26 cellular contexts compared by ENCODE assay signal in genomic region chr14:22602853-22603252, GRCh38. TPM values are rescaled to one million over a fixed set of nuclear protein-coding genes. Genes with fewer than 3 reads are reported as not detected.
DNase-seq lines count a peak whose midpoint lies in the region; ATAC-seq and TF ChIP-seq lines count a peak whose summit lies in the region.
"Had no signal": no experiment of that assay in that cellular context is flagged by ENCODE, and none has a peak within 500 bp of the region (broad histone marks: within the 10 kb centered on the region; RNA-seq: fewer than 3 reads in every experiment).

No MANE protein-coding gene starts in this region.

- peaks cover 32% of the 10 kb centered on the region for H3K4me1 Mint-ChIP-seq in type B pancreatic cell (ENCODE audit: unreplicated experiment)

- TF ChIP-seq CTCF in type B pancreatic cell (conservative IDR thresholded peaks at IDR 0.05) (no peak), coronary artery (IDR thresholded peaks at IDR 0.05) (no peak)

- peak overlapping the region; percentile 92 for H3K27ac Mint-ChIP-seq in type B pancreatic cell

- H3K4me3 Mint-ChIP-seq in type B pancreatic cell = no peak overlapping the region
- H3K4me3 Mint-ChIP-seq: natural killer cell; stimulated activated memory B cell treated with anti-CD40 and anti-IgM and Interleukin-4, amounts not matched to agents 10 μg/mL and 1 μg/mL and 100 μg/mL, for 72 hours had no signal

- DNase-seq in DMS53 (lab: John Stamatoyannopoulos, UW) (peak; percentile 9), DMS53 treated with DMSO at 0.1 percent for 48 hours (lab: John Stamatoyannopoulos, UW; ENCODE audit: unreplicated experiment) (no peak), RKO (ENCODE audit: low spot score) (peak; percentile 42), epithelial cell of prostate (ENCODE audit: low read depth, low spot score) (no peak), type B pancreatic cell (ENCODE audit: extremely low spot score, unreplicated experiment) (no peak), RPMI8226 (no peak), coronary artery (ENCODE audit: low spot score) (no peak)
- DNase-seq: activated CD4-positive, alpha-beta T cell treated with anti-CD3 and anti-CD28 coated beads for 1 hour; activated gamma-delta T cell; anterior cingulate cortex; C1 segment of cervical spinal cord; DMS153; KG1; mesendoderm; natural killer cell; psoas muscle; Right ventricle myocardium superior; spleen had no signal

- ATAC-seq in HG03025 (IDR thresholded peaks at IDR 0.05; ENCODE audit: low FRiP score, unreplicated experiment) = no peak
- ATAC-seq: esophagus mucosa; natural killer cell; psoas muscle; stimulated activated memory B cell treated with anti-CD40 and anti-IgM and Interleukin-4, amounts not matched to agents 10 μg/mL and 1 μg/mL and 100 μg/mL, for 72 hours had no signal

- H3K27me3 Mint-ChIP-seq in type B pancreatic cell = no peaks in the 10 kb centered on the region
- H3K27me3 Mint-ChIP-seq: stimulated activated memory B cell treated with anti-CD40 and anti-IgM and Interleukin-4, amounts not matched to agents 10 μg/mL and 1 μg/mL and 100 μg/mL, for 72 hours had no signal

- H3K27ac ChIP-seq in epithelial cell of prostate (peak overlapping the region; percentile 50), coronary artery (no peak overlapping the region)
- H3K27ac ChIP-seq: 22Rv1, HL-60, psoas muscle, spleen had no signal

- no peaks in the 10 kb centered on the region for H3K9me3 Mint-ChIP-seq in type B pancreatic cell
- H3K9me3 Mint-ChIP-seq: natural killer cell; stimulated activated memory B cell treated with anti-CD40 and anti-IgM and Interleukin-4, amounts not matched to agents 10 μg/mL and 1 μg/mL and 100 μg/mL, for 72 hours had no signal

- no peak overlapping the region for H3K4me3 ChIP-seq in coronary artery
- H3K4me3 ChIP-seq: psoas muscle, spleen had no signal

- peaks cover 35% of the 10 kb centered on the region for H3K36me3 Mint-ChIP-seq in type B pancreatic cell

RNA-seq across cellular contexts. Expression of gene ABHD4, which starts 4.8 kb away (rescaled TPM):
- 34.1 and 71.0 TPM in 2 replicates for total RNA-seq in type B pancreatic cell (ENCODE audit: low replicate concordance)

RNA-seq across cellular contexts. Expression of gene DAD1, which starts 13.8 kb away (rescaled TPM):
- 191 and 228 TPM in 2 replicates for total RNA-seq in type B pancreatic cell (ENCODE audit: low replicate concordance)

RNA-seq across cellular contexts. Expression of gene OR6J1, which starts 41.3 kb away (rescaled TPM):
- not detected in 2 replicates for total RNA-seq in type B pancreatic cell (ENCODE audit: low replicate concordance)
- total RNA-seq: esophagus mucosa; H4; kidney epithelial cell; natural killer cell; psoas muscle; Right ventricle myocardium superior; spleen; T-helper 1 cell treated with Interleukin-12 subunit alpha and Interleukin-12 subunit beta and Interleukin-4 antibody, amounts not matched to agents 30 ng/mL and 1 ng/mL, for 36 hours had no signal

Comparison
In these comparisons a context has a peak if more than half of its experiments do, and no peak if none do; other contexts are left out.
1. DNase-seq: peak in DMS53 (single experiment) and RKO (single experiment); none in DMS53 treated with DMSO at 0.1 percent for 48 hours (single experiment), epithelial cell of prostate (single experiment), type B pancreatic cell (single experiment), RPMI8226 (single experiment) and coronary artery (single experiment).